26 cellular contexts compared by ENCODE assay signal in the genomic region with DNA sequence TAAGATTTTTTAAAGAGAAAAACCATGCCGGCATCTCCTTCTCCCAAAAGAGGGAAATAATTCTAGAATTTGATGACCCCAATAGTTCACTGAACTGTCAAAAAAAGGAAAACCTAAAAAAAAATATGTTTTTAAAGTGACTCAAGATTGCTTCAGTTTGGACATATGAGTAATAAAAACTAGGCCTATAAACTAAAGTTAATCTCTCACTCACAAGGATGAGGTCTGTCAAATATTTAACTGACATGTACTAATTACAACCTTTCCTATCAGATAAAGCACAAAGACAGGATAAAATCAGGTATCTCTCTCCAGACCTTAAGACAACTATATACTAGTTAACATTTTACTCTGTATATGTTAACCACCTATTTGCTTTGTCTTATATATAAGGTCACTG.
"Had no signal": no experiment of that assay in that cellular context is flagged by ENCODE, and none has a peak within 500 bp of the region (broad histone marks: within the 10 kb centered on the region; RNA-seq: fewer than 3 reads in every experiment).

No MANE protein-coding gene starts in this region.

- H3K36me3 Mint-ChIP-seq: naive B cell; natural killer cell treated with Interleukin-12 subunit alpha and Interleukin-12 subunit beta and Interleukin-15 and Interleukin-18, amount 100 ng/mL, for 72 hours had no signal

- H2AFZ ChIP-seq: hepatocyte had no signal

- FAIRE-seq: colon, pancreas had no signal

- H3K4me1 ChIP-seq: gastrocnemius medialis, heart left ventricle, pancreas, right atrium auricular region, sigmoid colon, suprapubic skin, thyroid gland, vagina had no signal

- H3K9me3 Mint-ChIP-seq: stimulated activated naive CD8-positive, alpha-beta T cell treated with anti-CD3 and anti-CD28 coated beads, Interleukin-15, amount 100 ng/mL, for 72 hours had no signal

- DNase-seq: central memory CD4-positive, alpha-beta T cell; dorsolateral prefrontal cortex; effector CD4-positive, alpha-beta T cell; foreskin fibroblast; gastrocnemius medialis; heart left ventricle; naive B cell; pancreas; sigmoid colon; stimulated activated CD4-positive, alpha-beta T cell treated with anti-CD3 and anti-CD28 coated beads, Interleukin-2, amount 100 ng/mL, for 24 hours; stimulated activated CD4-positive, alpha-beta T cell treated with anti-CD3 and anti-CD28 coated beads, Interleukin-4, amount 100 ng/mL, for 4 hours; stimulated activated naive CD4-positive, alpha-beta T cell; stimulated activated naive CD8-positive, alpha-beta T cell treated with anti-CD3 and anti-CD28 coated beads, Interleukin-15, amount 100 ng/mL, for 72 hours; thyroid gland; trophoblast cell had no signal

- H3K27me3 ChIP-seq: dorsolateral prefrontal cortex, gastrocnemius medialis, heart left ventricle, hepatocyte, neutrophil, pancreas, right atrium auricular region, sigmoid colon, suprapubic skin, thyroid gland, vagina had no signal

- H3K27me3 Mint-ChIP-seq: naive B cell; natural killer cell treated with Interleukin-12 subunit alpha and Interleukin-12 subunit beta and Interleukin-15 and Interleukin-18, amount 100 ng/mL, for 72 hours; stimulated activated naive CD8-positive, alpha-beta T cell treated with anti-CD3 and anti-CD28 coated beads, Interleukin-15, amount 100 ng/mL, for 72 hours had no signal

- H3K4me2 ChIP-seq: hepatocyte had no signal

- H3K79me2 ChIP-seq: hepatocyte had no signal

- H3K36me3 ChIP-seq: gastrocnemius medialis, heart left ventricle, neutrophil, pancreas, right atrium auricular region, sigmoid colon, suprapubic skin, thyroid gland, vagina had no signal

- H3K4me3 ChIP-seq: dorsolateral prefrontal cortex, gastrocnemius medialis, heart left ventricle, hepatocyte, pancreas, right atrium auricular region, sigmoid colon, suprapubic skin, thyroid gland, vagina had no signal

- ATAC-seq: esophagus mucosa; gastrocnemius medialis; heart left ventricle; left lobe of liver; natural killer cell treated with Interleukin-12 subunit alpha and Interleukin-12 subunit beta and Interleukin-15 and Interleukin-18, amount 100 ng/mL, for 72 hours; pancreas; stimulated activated naive CD8-positive, alpha-beta T cell treated with anti-CD3 and anti-CD28 coated beads, Interleukin-15, amount 100 ng/mL, for 72 hours had no signal

- H3K27ac ChIP-seq: dorsolateral prefrontal cortex, epithelial cell of prostate, gastrocnemius medialis, heart left ventricle, hepatocyte, neutrophil, pancreas, right atrium auricular region, sigmoid colon, suprapubic skin, thyroid gland, vagina had no signal

- H3K27ac Mint-ChIP-seq: naive B cell; natural killer cell treated with Interleukin-12 subunit alpha and Interleukin-12 subunit beta and Interleukin-15 and Interleukin-18, amount 100 ng/mL, for 72 hours; stimulated activated naive CD8-positive, alpha-beta T cell treated with anti-CD3 and anti-CD28 coated beads, Interleukin-15, amount 100 ng/mL, for 72 hours had no signal

- H3K4me1 Mint-ChIP-seq: naive B cell; neural crest cell; stimulated activated naive CD8-positive, alpha-beta T cell treated with anti-CD3 and anti-CD28 coated beads, Interleukin-15, amount 100 ng/mL, for 72 hours had no signal

- H3K4me3 Mint-ChIP-seq: naive B cell; natural killer cell treated with Interleukin-12 subunit alpha and Interleukin-12 subunit beta and Interleukin-15 and Interleukin-18, amount 100 ng/mL, for 72 hours; neural crest cell; stimulated activated naive CD8-positive, alpha-beta T cell treated with anti-CD3 and anti-CD28 coated beads, Interleukin-15, amount 100 ng/mL, for 72 hours had no signal

- H3K9me3 ChIP-seq: gastrocnemius medialis, heart left ventricle, neutrophil, pancreas, right atrium auricular region, sigmoid colon, suprapubic skin, thyroid gland, vagina had no signal
